Comparison of ENCODE assay signal across 17 cellular contexts in genomic region chr1:91053630-91054029, GRCh38.
"Had no signal": no experiment of that assay in that cellular context is flagged by ENCODE, and none has a peak within 500 bp of the region (broad histone marks: within the 10 kb centered on the region; RNA-seq: fewer than 3 reads in every experiment).

No MANE protein-coding gene starts in this region.

- H3K4me3 ChIP-seq: body of pancreas, dorsolateral prefrontal cortex, lower lobe of right lung, sigmoid colon, thyroid gland had no signal

- ATAC-seq: activated CD4-positive, CD25-positive, alpha-beta regulatory T cell treated with anti-CD3 and anti-CD28 coated beads, Interleukin-2, amount 50 U/mL, for 24 hours; activated T-cell treated with anti-CD3 and anti-CD28 coated beads, Interleukin-2, amount 50 U/mL, for 4 hours; body of pancreas; lower lobe of right lung; natural killer cell treated with Interleukin-12 subunit alpha and Interleukin-12 subunit beta and Interleukin-15 and Interleukin-18, amount 100 ng/mL, for 72 hours; stimulated activated naive B cell treated with anti-CD40 and anti-IgM and Interleukin-4, amounts not matched to agents 10 μg/mL and 1 μg/mL and 100 μg/mL, for 72 hours had no signal

- H3K27ac ChIP-seq: body of pancreas, dorsolateral prefrontal cortex, epithelial cell of prostate, lower lobe of right lung, parathyroid adenoma, sigmoid colon, thyroid gland had no signal

- H3K9me3 ChIP-seq: body of pancreas, lower lobe of right lung, sigmoid colon, thyroid gland had no signal

- H3K4me1 ChIP-seq: body of pancreas, lower lobe of right lung, parathyroid adenoma, sigmoid colon, thyroid gland had no signal

- DNase-seq: activated CD4-positive, alpha-beta T cell treated with anti-CD3 and anti-CD28 coated beads, Interleukin-2, amount 10 ng/mL, durations not matched to agents 7 days and 5 days; activated CD8-positive, alpha-beta memory T cell treated with anti-CD3 and anti-CD28 coated beads, Interleukin-2, amount 50 U/mL, for 4 hours; activated naive CD4-positive, alpha-beta T cell treated with anti-CD3 and anti-CD28 coated beads for 36 hours; activated T-cell treated with anti-CD3 and anti-CD28 coated beads, Interleukin-2, amount 50 U/mL, for 4 hours; body of pancreas; dorsolateral prefrontal cortex; endodermal cell; foreskin melanocyte; hypothalamus; lower lobe of right lung; sigmoid colon; stimulated activated naive B cell treated with anti-CD40 and anti-IgM and Interleukin-4, amounts not matched to agents 10 μg/mL and 1 μg/mL and 100 μg/mL, for 72 hours; thyroid gland had no signal

- H3K36me3 ChIP-seq: lower lobe of right lung, sigmoid colon, thyroid gland had no signal

- H3K27me3 ChIP-seq: body of pancreas, dorsolateral prefrontal cortex, sigmoid colon, thyroid gland had no signal
